In the genomic region with DNA sequence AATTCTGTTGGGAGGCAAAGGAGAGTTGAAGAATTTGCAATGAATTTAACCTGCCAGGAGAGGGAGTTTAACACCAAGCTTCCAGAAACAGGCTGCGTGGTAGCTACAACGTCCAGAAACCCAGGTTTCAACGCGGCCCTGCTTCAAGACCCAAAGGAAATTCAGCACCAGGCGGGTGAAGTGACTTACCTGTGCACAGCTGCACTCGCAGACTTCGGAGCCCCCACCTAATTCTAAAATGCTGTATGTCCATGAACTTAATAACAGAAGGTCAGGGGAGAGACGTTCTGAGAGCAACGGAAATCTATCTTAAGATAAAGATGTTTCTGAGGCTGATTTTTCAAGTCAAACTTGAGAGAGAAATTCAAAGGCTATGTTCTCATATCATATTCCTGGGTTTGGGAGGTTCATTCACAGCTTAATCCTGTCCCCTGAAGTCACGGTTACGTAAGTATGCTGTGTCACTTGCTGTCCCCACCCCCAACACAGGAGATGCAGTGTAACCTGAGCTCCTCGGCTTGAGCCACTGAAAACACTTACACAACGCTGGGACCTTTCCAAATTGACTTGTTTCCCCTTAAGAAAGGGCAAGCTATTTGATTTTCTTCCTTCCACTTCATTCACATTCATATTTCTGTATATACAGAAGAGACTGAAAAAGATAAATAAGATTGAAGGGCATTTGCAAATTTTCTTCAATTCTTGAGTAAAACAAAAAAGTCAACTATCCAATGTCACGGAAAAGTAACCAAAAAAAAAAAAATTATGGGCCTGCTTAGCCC, we compare ENCODE assay signal across 8 cellular contexts. TPM values are rescaled to one million over a fixed set of nuclear protein-coding genes. Genes with fewer than 3 reads are reported as not detected.
A peak's percentile ranks its signal among the peaks of the same experiment; 100 is the strongest.
DNase-seq lines count a peak whose midpoint lies in the region; ATAC-seq and TF ChIP-seq lines count a peak whose summit lies in the region.

No MANE protein-coding gene starts in this region.

- peak; percentile 84 for DNase-seq in DMS114 treated with DMSO at 0.1 percent for 48 hours (lab: John Stamatoyannopoulos, UW; ENCODE audit: unreplicated experiment)
- DNase-seq in HT1080 (ENCODE audit: low read depth) = peak; percentile 81
- DNase-seq in activated T-cell treated with anti-CD3 and anti-CD28 coated beads, Interleukin-2, amount 50 U/mL, for 24 hours = peak; percentile 61

- H3K36me3 Mint-ChIP-seq in activated T-cell treated with anti-CD3 and anti-CD28 coated beads, Interleukin-2, amount 50 U/mL, for 24 hours (ENCODE audit: low read depth) = peaks cover 39% of the 10 kb centered on the region

- peaks cover 28% of the 10 kb centered on the region for H3K79me2 ChIP-seq in OCI-LY3 (ENCODE audit: low read length)

- peak; percentile 77 for ATAC-seq in esophagus mucosa
- no peak for ATAC-seq in HG02763 (IDR thresholded peaks at IDR 0.05; ENCODE audit: unreplicated experiment)

- H3K36me3 ChIP-seq in OCI-LY3 (replicated peaks; ENCODE audit: low read depth, low read length) (peaks cover 3% of the 10 kb centered on the region), muscle layer of duodenum (ENCODE audit: control insufficient read depth in 1 of 2, insufficient read depth in 2 of 2, low read length in 2 of 2) (peaks cover 0 to 13% of the 10 kb centered on the region in 2 donors)

- H3K27ac ChIP-seq in OCI-LY3 (ENCODE audit: low read length) = peak overlapping the region; percentile 79
- peak overlapping the region; percentile 95 for H3K27ac ChIP-seq in muscle layer of duodenum (ENCODE audit: low read length)
- H3K27ac ChIP-seq in temporal lobe (ENCODE audit: low read depth, low read length) = peak overlapping the region; percentile 81

- no peaks in the 10 kb centered on the region for H3K27me3 Mint-ChIP-seq in activated T-cell treated with anti-CD3 and anti-CD28 coated beads, Interleukin-2, amount 50 U/mL, for 24 hours

- no peaks in the 10 kb centered on the region for H4K20me1 ChIP-seq in OCI-LY3 (ENCODE audit: insufficient read depth, low read length)

- H3K9me3 Mint-ChIP-seq in activated T-cell treated with anti-CD3 and anti-CD28 coated beads, Interleukin-2, amount 50 U/mL, for 24 hours = no peaks in the 10 kb centered on the region

- peaks cover 50% of the 10 kb centered on the region for H3K4me1 Mint-ChIP-seq in activated T-cell treated with anti-CD3 and anti-CD28 coated beads, Interleukin-2, amount 50 U/mL, for 24 hours (ENCODE audit: low read depth)

- H3K4me3 ChIP-seq in OCI-LY3 (ENCODE audit: low read length) = peak overlapping the region; percentile 69
- peak overlapping the region in 1 of 2 donors; percentile 13 for H3K4me3 ChIP-seq in muscle layer of duodenum (ENCODE audit: low read depth in 1 of 2, low read length in 2 of 2)

- H2AFZ ChIP-seq in OCI-LY3 (ENCODE audit: low read depth, low read length) = peak overlapping the region; percentile 62; the same call in 1 of the 2 replicates

- H3K4me1 ChIP-seq in OCI-LY3 (ENCODE audit: low read length) = peaks cover 38% of the 10 kb centered on the region
- H3K4me1 ChIP-seq in muscle layer of duodenum (ENCODE audit: control insufficient read depth in 1 of 2, insufficient read depth in 2 of 2, low read length in 2 of 2) = peaks cover 0 to 21% of the 10 kb centered on the region in 2 donors

- H3K9me3 ChIP-seq in OCI-LY3 (ENCODE audit: insufficient read depth, low read length) (no peaks in the 10 kb centered on the region), muscle layer of duodenum (ENCODE audit: control insufficient read depth in 1 of 2, low read length in 2 of 2) (no peaks in the 10 kb centered on the region)

- H3K4me3 Mint-ChIP-seq in activated T-cell treated with anti-CD3 and anti-CD28 coated beads, Interleukin-2, amount 50 U/mL, for 24 hours = peak overlapping the region; percentile 45

- peak overlapping the region; percentile 91 for H3K27ac Mint-ChIP-seq in activated T-cell treated with anti-CD3 and anti-CD28 coated beads, Interleukin-2, amount 50 U/mL, for 24 hours

- H3K27me3 ChIP-seq in OCI-LY3 (ENCODE audit: low read depth, low read length) = no peaks in the 10 kb centered on the region
- no peaks in the 10 kb centered on the region for H3K27me3 ChIP-seq in muscle layer of duodenum (ENCODE audit: low read depth, low read length)

- H3K9ac ChIP-seq in OCI-LY3 (ENCODE audit: low read length) = peak overlapping the region; percentile 60

- peak; percentile 87 for TF ChIP-seq CTCF in OCI-LY3 (IDR thresholded peaks at IDR 0.05; ENCODE audit: low read depth, low read length)

- H3K4me2 ChIP-seq in OCI-LY3 (ENCODE audit: low read length) = peak overlapping the region; percentile 87

RNA-seq across cellular contexts. Expression of a gene that starts 22.7 kb away (rescaled TPM):
- total RNA-seq in HT1080 (2014; rRNA removed; shearing (Covaris generic)) = 24.1 and 26.6 TPM in 2 replicates
- polyA plus RNA-seq in HT1080 (2015; cell fraction: cytosol; rRNA removed) = 22.7 and 28.3 TPM in 2 replicates
- polyA plus RNA-seq in HT1080 (2015; cell fraction: nucleus; rRNA removed) = 43.7 and 48.1 TPM in 2 replicates
- total RNA-seq in esophagus mucosa (132 TPM), temporal lobe (59.0 TPM)
